Comparison of ENCODE assay signal across 8 cellular contexts in the genomic region with DNA sequence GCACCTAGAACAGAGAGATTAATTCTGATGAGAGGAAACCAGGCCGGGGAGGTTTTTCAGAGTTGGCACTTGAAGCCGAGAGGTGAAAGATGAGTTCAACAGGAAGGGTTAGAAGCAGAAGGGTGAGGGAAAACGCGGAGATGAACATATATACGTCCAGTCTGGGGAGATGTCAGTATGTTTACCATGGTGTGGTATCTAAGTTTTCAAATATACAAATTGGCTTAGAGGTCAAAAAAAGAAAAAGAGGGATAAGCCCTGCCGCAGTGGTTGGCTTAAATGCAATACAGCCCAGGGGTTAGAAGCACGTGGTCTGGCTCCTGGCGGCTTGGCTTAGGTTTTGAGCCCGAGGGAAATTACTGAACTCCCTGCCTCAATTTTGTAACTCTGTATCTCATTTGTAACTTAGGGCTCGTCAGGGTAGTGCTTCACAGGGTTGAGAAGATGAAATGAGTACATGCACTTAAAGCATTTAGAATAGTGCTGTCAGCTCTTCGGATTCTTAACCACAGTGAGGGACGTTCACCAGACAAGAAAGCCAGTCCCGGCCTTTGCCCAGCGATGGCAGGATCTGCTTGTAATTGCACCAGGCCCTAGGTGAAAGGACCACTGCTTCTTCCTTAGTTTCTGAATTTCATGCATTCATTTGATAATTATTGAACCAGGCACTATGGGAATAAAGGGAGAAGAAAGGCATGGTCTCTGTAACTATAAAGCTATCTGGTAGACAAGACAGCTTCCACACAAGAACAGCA. TPM values are rescaled to one million over a fixed set of nuclear protein-coding genes. Genes with fewer than 3 reads are reported as not detected.
DNase-seq lines count a peak whose midpoint lies in the region; ATAC-seq lines count a peak whose summit lies in the region.

No MANE protein-coding gene starts in this region.

- peaks cover 4% of the 10 kb centered on the region for H3K36me3 Mint-ChIP-seq in activated CD4-positive, alpha-beta T cell treated with anti-CD3 and anti-CD28 coated beads, Interleukin-2, amount 10 ng/mL, durations not matched to agents 7 days and 5 days (ENCODE audit: low read depth)
- no peaks in the 10 kb centered on the region for H3K36me3 Mint-ChIP-seq in activated naive CD8-positive, alpha-beta T cell treated with anti-CD3 and anti-CD28 coated beads, Interleukin-2, amount 10 ng/mL, durations not matched to agents 7 days and 5 days

- peak overlapping the region; percentile 79 for H3K27ac Mint-ChIP-seq in activated CD4-positive, alpha-beta T cell treated with anti-CD3 and anti-CD28 coated beads, Interleukin-2, amount 10 ng/mL, durations not matched to agents 7 days and 5 days
- H3K27ac Mint-ChIP-seq in activated naive CD8-positive, alpha-beta T cell treated with anti-CD3 and anti-CD28 coated beads, Interleukin-2, amount 10 ng/mL, durations not matched to agents 7 days and 5 days, result no peak overlapping the region

- H3K9me3 Mint-ChIP-seq in activated CD4-positive, alpha-beta T cell treated with anti-CD3 and anti-CD28 coated beads, Interleukin-2, amount 10 ng/mL, durations not matched to agents 7 days and 5 days, result no peaks in the 10 kb centered on the region
- no peaks in the 10 kb centered on the region for H3K9me3 Mint-ChIP-seq in activated naive CD8-positive, alpha-beta T cell treated with anti-CD3 and anti-CD28 coated beads, Interleukin-2, amount 10 ng/mL, durations not matched to agents 7 days and 5 days

- no peak for ATAC-seq in activated naive CD8-positive, alpha-beta T cell treated with anti-CD3 and anti-CD28 coated beads, Interleukin-2, amount 10 ng/mL, durations not matched to agents 7 days and 5 days (ENCODE audit: low read depth)
- no peak for ATAC-seq in HG03571 (IDR thresholded peaks at IDR 0.05; ENCODE audit: unreplicated experiment)

- H3K4me3 Mint-ChIP-seq in activated CD4-positive, alpha-beta T cell treated with anti-CD3 and anti-CD28 coated beads, Interleukin-2, amount 10 ng/mL, durations not matched to agents 7 days and 5 days, result peak overlapping the region; percentile 30
- peak overlapping the region; percentile 65 for H3K4me3 Mint-ChIP-seq in activated naive CD8-positive, alpha-beta T cell treated with anti-CD3 and anti-CD28 coated beads, Interleukin-2, amount 10 ng/mL, durations not matched to agents 7 days and 5 days

- POLR2A ChIA-PET in activated CD4-positive, alpha-beta T cell treated with anti-CD3 and anti-CD28 coated beads, Interleukin-2, amount 10 ng/mL, durations not matched to agents 7 days and 5 days (lab: Charles Lee), result interaction anchor here (1.2 to 1.8 kb wide), 2 partner anchors 72 to 165 kb away, joined by 3 to 8 read pairs; no protein-coding TSS in a partner anchor
- POLR2A ChIA-PET in activated naive CD8-positive, alpha-beta T cell treated with anti-CD3 and anti-CD28 coated beads, Interleukin-2, amount 10 ng/mL, durations not matched to agents 7 days and 5 days (lab: Charles Lee), result no interaction called here

- CTCF ChIA-PET in activated CD4-positive, alpha-beta T cell treated with anti-CD3 and anti-CD28 coated beads, Interleukin-2, amount 10 ng/mL, durations not matched to agents 7 days and 5 days (lab: Charles Lee), result interaction anchor here (0.6 to 1.8 kb wide), 5 partner anchors 173 to 545 kb away, joined by 3 to 7 read pairs (median 4); no protein-coding TSS in a partner anchor

- peak overlapping the region; percentile 75 for H3K27ac ChIP-seq in substantia nigra (ENCODE audit: low read depth, low read length, poor library complexity, severe bottlenecking)

- no peak for DNase-seq in activated CD4-positive, alpha-beta T cell treated with anti-CD3 and anti-CD28 coated beads, Interleukin-2, amount 10 ng/mL, durations not matched to agents 7 days and 5 days
- no peak for DNase-seq in activated CD4-positive, alpha-beta T cell treated with anti-CD3 and anti-CD28 coated beads, Interleukin-2, amount 50 U/mL, for 1 hour
- DNase-seq in activated naive CD8-positive, alpha-beta T cell treated with anti-CD3 and anti-CD28 coated beads, Interleukin-2, amount 10 ng/mL, durations not matched to agents 7 days and 5 days, result no peak
- DNase-seq in islet precursor cell (peak; percentile 83), substantia nigra (lab: John Stamatoyannopoulos, UW) (peak in 3 of 49 donors; percentile 7 to 41 (median 11)), retina (no peak)
- no peak for DNase-seq in stimulated activated CD4-positive, alpha-beta T cell treated with anti-CD3 and anti-CD28 coated beads, Interleukin-15, amount 100 ng/mL, for 24 hours

- peaks cover 29% of the 10 kb centered on the region for H3K4me1 Mint-ChIP-seq in activated CD4-positive, alpha-beta T cell treated with anti-CD3 and anti-CD28 coated beads, Interleukin-2, amount 10 ng/mL, durations not matched to agents 7 days and 5 days
- peaks cover 18% of the 10 kb centered on the region for H3K4me1 Mint-ChIP-seq in activated naive CD8-positive, alpha-beta T cell treated with anti-CD3 and anti-CD28 coated beads, Interleukin-2, amount 10 ng/mL, durations not matched to agents 7 days and 5 days

- H3K27me3 Mint-ChIP-seq in activated CD4-positive, alpha-beta T cell treated with anti-CD3 and anti-CD28 coated beads, Interleukin-2, amount 10 ng/mL, durations not matched to agents 7 days and 5 days, result peaks cover 39% of the 10 kb centered on the region
- H3K27me3 Mint-ChIP-seq in activated naive CD8-positive, alpha-beta T cell treated with anti-CD3 and anti-CD28 coated beads, Interleukin-2, amount 10 ng/mL, durations not matched to agents 7 days and 5 days, result peaks cover 65% of the 10 kb centered on the region

RNA-seq across cellular contexts. Expression of a gene that starts 6.4 kb away (rescaled TPM):
- 1 to 10 TPM; 2.4 to 2.7 TPM for total RNA-seq in activated CD4-positive, alpha-beta T cell treated with anti-CD3 and anti-CD28 coated beads, Interleukin-2, amount 10 ng/mL, durations not matched to agents 7 days and 5 days
- not detected for total RNA-seq in activated naive CD8-positive, alpha-beta T cell treated with anti-CD3 and anti-CD28 coated beads, Interleukin-2, amount 10 ng/mL, durations not matched to agents 7 days and 5 days
